ENCODE assay signal across 1 cellular context in the genomic region with DNA sequence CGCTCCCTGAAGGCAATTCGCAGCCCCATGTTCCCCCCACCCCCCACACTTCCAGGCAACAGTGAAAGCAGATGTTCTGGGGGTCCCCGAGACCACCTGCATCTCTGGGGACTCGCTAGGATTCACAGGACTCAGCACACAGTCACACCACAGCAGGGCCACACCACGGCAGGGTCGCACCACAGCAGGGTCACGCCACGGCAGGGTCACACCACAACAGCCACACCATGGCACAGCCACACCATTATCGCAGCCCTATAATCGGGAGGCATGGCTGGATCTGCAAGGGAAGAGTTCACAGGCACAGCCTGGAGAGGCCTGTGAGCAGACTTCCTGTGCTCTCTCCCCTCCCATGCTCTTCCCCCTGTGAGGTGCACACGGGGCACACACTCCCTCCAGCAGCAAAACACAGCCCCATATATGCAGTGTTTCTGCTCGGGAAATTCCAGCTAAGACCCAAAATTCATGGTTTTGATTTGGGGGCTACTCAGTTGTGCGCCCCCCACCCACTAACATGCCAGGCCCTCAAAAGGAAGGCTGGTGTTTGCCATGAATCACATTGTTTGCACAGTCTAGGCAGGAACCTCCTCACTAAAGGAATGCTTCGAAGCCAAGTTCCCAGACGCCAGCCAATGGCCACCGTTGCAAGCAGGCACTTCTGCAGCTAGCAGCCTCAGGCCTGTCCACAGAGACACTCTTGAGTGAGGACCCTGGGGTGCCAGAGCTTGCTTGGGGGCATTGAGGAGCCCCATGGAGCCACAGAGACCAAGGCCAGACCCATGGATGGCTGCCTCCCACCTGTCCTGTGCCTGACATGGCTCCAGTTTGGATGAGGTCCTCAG.
TF ChIP-seq lines count a peak whose summit lies in the region.

No MANE protein-coding gene starts in this region.

TF ChIP-seq in HepG2, 621 proteins besides CTCF, POLR2A, EP300 and RAD21:
- TF ChIP-seq GATAD2A (CRISPR knock-in tag; IDR thresholded peaks at IDR 0.05) (peak; percentile 33; the same call in 1 of the 2 replicates), ZFX (CRISPR knock-in tag; IDR thresholded peaks at IDR 0.05; ENCODE audit: low read depth) (peak; percentile 40; the same call in 1 of the 2 replicates), SALL1 (CRISPR knock-in tag; IDR thresholded peaks at IDR 0.05) (0 out of 2 replicates have a peak, but pooled peaks have one; percentile 13), ZNF282 (IDR thresholded peaks at IDR 0.05; ENCODE audit: partially characterized antibody) (no peak), FOSL2 (CRISPR knock-in tag; IDR thresholded peaks at IDR 0.05) (peak; percentile 84), BCL6 (CRISPR knock-in tag; IDR thresholded peaks at IDR 0.05) (no peak), ZNF644 (CRISPR knock-in tag; IDR thresholded peaks at IDR 0.05; ENCODE audit: low read depth) (0 out of 2 replicates have a peak, but pooled peaks have one; percentile 35), ZBTB42 (CRISPR knock-in tag; IDR thresholded peaks at IDR 0.05) (no peak), CENPT (CRISPR knock-in tag; IDR thresholded peaks at IDR 0.05; ENCODE audit: low read depth) (0 out of 2 replicates have a peak, but pooled peaks have one; percentile 33), ZBTB7B (CRISPR knock-in tag; IDR thresholded peaks at IDR 0.05) (peak; percentile 53; the same call in 1 of the 2 replicates), NR1H2 (CRISPR knock-in tag; IDR thresholded peaks at IDR 0.05; ENCODE audit: borderline replicate concordance, low read depth) (no peak), KAT7 (CRISPR knock-in tag; IDR thresholded peaks at IDR 0.05; ENCODE audit: borderline replicate concordance) (no peak), ZNF605 (CRISPR knock-in tag; IDR thresholded peaks at IDR 0.05) (no peak), ZBTB7A (CRISPR knock-in tag; IDR thresholded peaks at IDR 0.05) (0 out of 2 replicates have a peak, but pooled peaks have one; percentile 25), TEAD3 (CRISPR knock-in tag; optimal IDR thresholded peaks at IDR 0.05; ENCODE audit: borderline replicate concordance) (peak; percentile 45)
- TF ChIP-seq, protein P1, sequence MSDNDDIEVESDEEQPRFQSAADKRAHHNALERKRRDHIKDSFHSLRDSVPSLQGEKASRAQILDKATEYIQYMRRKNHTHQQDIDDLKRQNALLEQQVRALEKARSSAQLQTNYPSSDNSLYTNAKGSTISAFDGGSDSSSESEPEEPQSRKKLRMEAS (IDR thresholded peaks at IDR 0.05), result peak; percentile 42; the same call in 1 of the 2 replicates
- TF ChIP-seq, protein P2, sequence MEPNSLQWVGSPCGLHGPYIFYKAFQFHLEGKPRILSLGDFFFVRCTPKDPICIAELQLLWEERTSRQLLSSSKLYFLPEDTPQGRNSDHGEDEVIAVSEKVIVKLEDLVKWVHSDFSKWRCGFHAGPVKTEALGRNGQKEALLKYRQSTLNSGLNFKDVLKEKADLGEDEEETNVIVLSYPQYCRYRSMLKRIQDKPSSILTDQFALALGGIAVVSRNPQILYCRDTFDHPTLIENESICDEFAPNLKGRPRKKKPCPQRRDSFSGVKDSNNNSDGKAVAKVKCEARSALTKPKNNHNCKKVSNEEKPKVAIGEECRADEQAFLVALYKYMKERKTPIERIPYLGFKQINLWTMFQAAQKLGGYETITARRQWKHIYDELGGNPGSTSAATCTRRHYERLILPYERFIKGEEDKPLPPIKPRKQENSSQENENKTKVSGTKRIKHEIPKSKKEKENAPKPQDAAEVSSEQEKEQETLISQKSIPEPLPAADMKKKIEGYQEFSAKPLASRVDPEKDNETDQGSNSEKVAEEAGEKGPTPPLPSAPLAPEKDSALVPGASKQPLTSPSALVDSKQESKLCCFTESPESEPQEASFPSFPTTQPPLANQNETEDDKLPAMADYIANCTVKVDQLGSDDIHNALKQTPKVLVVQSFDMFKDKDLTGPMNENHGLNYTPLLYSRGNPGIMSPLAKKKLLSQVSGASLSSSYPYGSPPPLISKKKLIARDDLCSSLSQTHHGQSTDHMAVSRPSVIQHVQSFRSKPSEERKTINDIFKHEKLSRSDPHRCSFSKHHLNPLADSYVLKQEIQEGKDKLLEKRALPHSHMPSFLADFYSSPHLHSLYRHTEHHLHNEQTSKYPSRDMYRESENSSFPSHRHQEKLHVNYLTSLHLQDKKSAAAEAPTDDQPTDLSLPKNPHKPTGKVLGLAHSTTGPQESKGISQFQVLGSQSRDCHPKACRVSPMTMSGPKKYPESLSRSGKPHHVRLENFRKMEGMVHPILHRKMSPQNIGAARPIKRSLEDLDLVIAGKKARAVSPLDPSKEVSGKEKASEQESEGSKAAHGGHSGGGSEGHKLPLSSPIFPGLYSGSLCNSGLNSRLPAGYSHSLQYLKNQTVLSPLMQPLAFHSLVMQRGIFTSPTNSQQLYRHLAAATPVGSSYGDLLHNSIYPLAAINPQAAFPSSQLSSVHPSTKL (CRISPR knock-in tag; IDR thresholded peaks at IDR 0.05), result peak; percentile 40; the same call in 1 of the 2 replicates
- TF ChIP-seq, protein P3, sequence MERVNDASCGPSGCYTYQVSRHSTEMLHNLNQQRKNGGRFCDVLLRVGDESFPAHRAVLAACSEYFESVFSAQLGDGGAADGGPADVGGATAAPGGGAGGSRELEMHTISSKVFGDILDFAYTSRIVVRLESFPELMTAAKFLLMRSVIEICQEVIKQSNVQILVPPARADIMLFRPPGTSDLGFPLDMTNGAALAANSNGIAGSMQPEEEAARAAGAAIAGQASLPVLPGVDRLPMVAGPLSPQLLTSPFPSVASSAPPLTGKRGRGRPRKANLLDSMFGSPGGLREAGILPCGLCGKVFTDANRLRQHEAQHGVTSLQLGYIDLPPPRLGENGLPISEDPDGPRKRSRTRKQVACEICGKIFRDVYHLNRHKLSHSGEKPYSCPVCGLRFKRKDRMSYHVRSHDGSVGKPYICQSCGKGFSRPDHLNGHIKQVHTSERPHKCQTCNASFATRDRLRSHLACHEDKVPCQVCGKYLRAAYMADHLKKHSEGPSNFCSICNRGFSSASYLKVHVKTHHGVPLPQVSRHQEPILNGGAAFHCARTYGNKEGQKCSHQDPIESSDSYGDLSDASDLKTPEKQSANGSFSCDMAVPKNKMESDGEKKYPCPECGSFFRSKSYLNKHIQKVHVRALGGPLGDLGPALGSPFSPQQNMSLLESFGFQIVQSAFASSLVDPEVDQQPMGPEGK (CRISPR knock-in tag; IDR thresholded peaks at IDR 0.05), result peak; percentile 83
- TF ChIP-seq, protein P4, sequence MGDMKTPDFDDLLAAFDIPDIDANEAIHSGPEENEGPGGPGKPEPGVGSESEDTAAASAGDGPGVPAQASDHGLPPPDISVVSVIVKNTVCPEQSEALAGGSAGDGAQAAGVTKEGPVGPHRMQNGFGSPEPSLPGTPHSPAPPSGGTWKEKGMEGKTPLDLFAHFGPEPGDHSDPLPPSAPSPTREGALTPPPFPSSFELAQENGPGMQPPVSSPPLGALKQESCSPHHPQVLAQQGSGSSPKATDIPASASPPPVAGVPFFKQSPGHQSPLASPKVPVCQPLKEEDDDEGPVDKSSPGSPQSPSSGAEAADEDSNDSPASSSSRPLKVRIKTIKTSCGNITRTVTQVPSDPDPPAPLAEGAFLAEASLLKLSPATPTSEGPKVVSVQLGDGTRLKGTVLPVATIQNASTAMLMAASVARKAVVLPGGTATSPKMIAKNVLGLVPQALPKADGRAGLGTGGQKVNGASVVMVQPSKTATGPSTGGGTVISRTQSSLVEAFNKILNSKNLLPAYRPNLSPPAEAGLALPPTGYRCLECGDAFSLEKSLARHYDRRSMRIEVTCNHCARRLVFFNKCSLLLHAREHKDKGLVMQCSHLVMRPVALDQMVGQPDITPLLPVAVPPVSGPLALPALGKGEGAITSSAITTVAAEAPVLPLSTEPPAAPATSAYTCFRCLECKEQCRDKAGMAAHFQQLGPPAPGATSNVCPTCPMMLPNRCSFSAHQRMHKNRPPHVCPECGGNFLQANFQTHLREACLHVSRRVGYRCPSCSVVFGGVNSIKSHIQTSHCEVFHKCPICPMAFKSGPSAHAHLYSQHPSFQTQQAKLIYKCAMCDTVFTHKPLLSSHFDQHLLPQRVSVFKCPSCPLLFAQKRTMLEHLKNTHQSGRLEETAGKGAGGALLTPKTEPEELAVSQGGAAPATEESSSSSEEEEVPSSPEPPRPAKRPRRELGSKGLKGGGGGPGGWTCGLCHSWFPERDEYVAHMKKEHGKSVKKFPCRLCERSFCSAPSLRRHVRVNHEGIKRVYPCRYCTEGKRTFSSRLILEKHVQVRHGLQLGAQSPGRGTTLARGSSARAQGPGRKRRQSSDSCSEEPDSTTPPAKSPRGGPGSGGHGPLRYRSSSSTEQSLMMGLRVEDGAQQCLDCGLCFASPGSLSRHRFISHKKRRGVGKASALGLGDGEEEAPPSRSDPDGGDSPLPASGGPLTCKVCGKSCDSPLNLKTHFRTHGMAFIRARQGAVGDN (CRISPR knock-in tag; IDR thresholded peaks at IDR 0.05), result peak; percentile 38
TF ChIP-seq in HepG2: peak in this region for 13.
